Comparison of ENCODE assay signal across 8 cellular contexts in genomic region chr9:129641751-129642585, GRCh38.
A peak's percentile ranks its signal among the peaks of the same experiment; 100 is the strongest.
DNase-seq lines count a peak whose midpoint lies in the region; ATAC-seq and TF ChIP-seq lines count a peak whose summit lies in the region.

Gene ASB6, minus strand, starts transcription at chr9:129642151. Its CDS starts 152 bp downstream, at chr9:129641999.

- DNase-seq in DMS114 treated with DMSO at 0.1 percent for 48 hours (lab: John Stamatoyannopoulos, UW; ENCODE audit: unreplicated experiment) (peak; percentile 75), HuH-7 (ENCODE audit: low spot score) (peak; percentile 100), OCI-M2 (lab: John Stamatoyannopoulos, UW; ENCODE audit: unreplicated experiment) (peak; percentile 43), activated T-cell treated with anti-CD3 and anti-CD28 coated beads for 48 hours (ENCODE audit: low read depth) (peak; percentile 98), erythroblast (lab: John Stamatoyannopoulos, UW) (peak; percentile 98 to 99)
- peak; percentile 91 to 93 for DNase-seq in stimulated activated CD8-positive, alpha-beta memory T cell treated with anti-CD3 and anti-CD28 coated beads, Interleukin-7, amount 100 ng/mL, for 1 hour (ENCODE audit: low read depth in 2 of 2)

- peak within 1 kb of the TSS; percentile 71 for H3K4me3 ChIP-seq in mucosa of stomach (ENCODE audit: low read length)

- H3K27me3 ChIP-seq in mucosa of stomach (ENCODE audit: control insufficient read depth, insufficient read depth, low read length), result no peaks in the 10 kb centered on the region

- peak; percentile 77 for TF ChIP-seq POLR2A in erythroblast (IDR thresholded peaks at IDR 0.05; ENCODE audit: low read length)

- peaks cover 17% of the 10 kb centered on the region for H3K36me3 ChIP-seq in mucosa of stomach (ENCODE audit: control insufficient read depth, insufficient read depth, low read length)

- H3K9ac ChIP-seq in mucosa of stomach (ENCODE audit: low read length), result peak within 1 kb of the TSS; percentile 84

- peak; percentile 76 for ATAC-seq in GM21447 (IDR thresholded peaks at IDR 0.05; ENCODE audit: unreplicated experiment)

- H3K4me1 ChIP-seq in mucosa of stomach (ENCODE audit: control insufficient read depth, insufficient read depth, low read length), result peaks cover 24% of the 10 kb centered on the region

- H3K9me3 ChIP-seq in mucosa of stomach (ENCODE audit: control insufficient read depth, low read length), result no peaks in the 10 kb centered on the region

Comparison
In these comparisons a context has a peak if more than half of its experiments do, and no peak if none do; other contexts are left out.
1. Peak in every context shown above with its lines: DNase-seq, ATAC-seq and H3K4me3 ChIP-seq.
2. DNase-seq: peak in every context shown above with its lines; median percentile 100 in HuH-7; 98 in erythroblast; 98 in activated T-cell treated with anti-CD3 and anti-CD28 coated beads for 48 hours; 92 in stimulated activated CD8-positive, alpha-beta memory T cell treated with anti-CD3 and anti-CD28 coated beads, Interleukin-7, amount 100 ng/mL, for 1 hour; 75 in DMS114 treated with DMSO at 0.1 percent for 48 hours; 43 in OCI-M2.